ENCODE assay signal across 11 cellular contexts in the genomic region with DNA sequence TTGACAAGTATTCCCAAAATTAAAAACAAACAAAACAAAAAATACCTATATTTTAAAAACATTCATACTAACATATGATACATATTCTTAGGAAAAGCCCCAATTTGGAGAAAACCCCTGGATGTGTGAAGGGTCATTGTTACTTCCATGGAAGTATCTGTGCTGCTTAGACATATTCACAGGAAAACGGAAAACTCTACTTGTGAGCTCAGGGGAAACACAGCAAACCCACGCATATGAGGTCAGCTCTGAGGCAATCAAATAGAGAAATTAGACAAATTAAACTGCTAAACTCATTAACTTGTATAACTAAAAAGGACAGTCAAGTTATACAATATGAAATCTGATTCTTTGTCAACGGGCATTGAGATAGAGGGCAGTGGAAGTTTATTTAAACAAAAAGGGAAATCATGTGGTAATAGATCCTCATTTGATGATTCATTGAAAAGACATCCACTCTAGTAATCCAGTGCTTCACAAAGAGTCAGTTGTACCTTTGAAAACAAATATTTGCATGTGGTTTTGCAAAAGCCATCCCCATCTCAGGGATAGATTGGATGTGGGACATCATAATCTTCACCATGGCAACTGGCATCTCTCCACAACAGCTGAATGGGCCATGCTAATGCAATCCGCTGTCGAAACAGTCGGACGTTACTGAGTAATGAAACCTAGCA.
DNase-seq lines count a peak whose midpoint lies in the region; ATAC-seq and TF ChIP-seq lines count a peak whose summit lies in the region.
"Had no signal": no experiment of that assay in that cellular context is flagged by ENCODE, and none has a peak within 500 bp of the region (broad histone marks: within the 10 kb centered on the region; RNA-seq: fewer than 3 reads in every experiment).

No MANE protein-coding gene starts in this region.

- H3K4me1 ChIP-seq in OCI-LY7 (ENCODE audit: insufficient read depth, low read length, poor library complexity, severe bottlenecking) (no peaks in the 10 kb centered on the region), vagina (no peaks in the 10 kb centered on the region)

- no peak overlapping the region for H3K4me3 ChIP-seq in kidney epithelial cell (ENCODE audit: low read depth, low read length)
- H3K4me3 ChIP-seq in OCI-LY7 (ENCODE audit: low read depth, low read length, poor library complexity, severe bottlenecking) = no peak overlapping the region
- H3K4me3 ChIP-seq in vagina = no peak overlapping the region
- H3K4me3 ChIP-seq: thoracic aorta had no signal

- ATAC-seq in omental fat pad (ENCODE audit: low FRiP score) (no peak), GM21619 (IDR thresholded peaks at IDR 0.05; ENCODE audit: unreplicated experiment) (no peak)
- ATAC-seq: activated CD8-positive, alpha-beta T cell treated with anti-CD3 and anti-CD28 coated beads, Interleukin-2, amount 10 ng/mL, durations not matched to agents 7 days and 5 days had no signal

- TF ChIP-seq POLR2A in vagina (IDR thresholded peaks at IDR 0.05) = no peak

- no peaks in the 10 kb centered on the region for H3K9me2 ChIP-seq in OCI-LY7 (ENCODE audit: insufficient read depth, low read length)

- no peaks in the 10 kb centered on the region for H3K36me3 ChIP-seq in kidney epithelial cell (ENCODE audit: control insufficient read depth, insufficient read depth, low read length)
- H3K36me3 ChIP-seq in OCI-LY7 (ENCODE audit: insufficient read depth, low read length) = no peaks in the 10 kb centered on the region
- no peaks in the 10 kb centered on the region for H3K36me3 ChIP-seq in vagina
- H3K36me3 ChIP-seq: thoracic aorta had no signal

- CTCF ChIA-PET in OCI-LY7 (lab: Charles Lee; ENCODE audit: unreplicated experiment) = no interaction called here

- no peak overlapping the region for H3K4me2 ChIP-seq in OCI-LY7 (ENCODE audit: low read length)

- peak; percentile 84 for DNase-seq in COR-L47 (lab: John Stamatoyannopoulos, UW)
- peak; percentile 40 to 74 for DNase-seq in NCI-H187 (lab: John Stamatoyannopoulos, UW)
- DNase-seq in SW480 (ENCODE audit: low spot score) = peak; percentile 96
- DNase-seq in kidney epithelial cell (ENCODE audit: low read depth) = peak; percentile 71
- no peak for DNase-seq in omental fat pad (ENCODE audit: low spot score)
- no peak for DNase-seq in OCI-LY7 (ENCODE audit: low spot score)
- DNase-seq in vagina (ENCODE audit: extremely low spot score in 2 of 2) = no peak
- DNase-seq: activated CD8-positive, alpha-beta T cell treated with anti-CD3 and anti-CD28 coated beads, Interleukin-2, amount 10 ng/mL, durations not matched to agents 7 days and 5 days; NCI-H2227 treated with DMSO at 0.1 percent for 48 hours had no signal

- H3K27ac ChIP-seq in OCI-LY7 (ENCODE audit: low read depth, low read length, poor library complexity, severe bottlenecking) (no peak overlapping the region), vagina (no peak overlapping the region)
- H3K27ac ChIP-seq: thoracic aorta had no signal

- H3K9me3 ChIP-seq in OCI-LY7 (ENCODE audit: low read length) = no peaks in the 10 kb centered on the region
- no peaks in the 10 kb centered on the region for H3K9me3 ChIP-seq in vagina
- H3K9me3 ChIP-seq: thoracic aorta had no signal

- no peaks in the 10 kb centered on the region for H3K79me2 ChIP-seq in OCI-LY7 (ENCODE audit: insufficient read depth, low read depth, low read length)

- no peak overlapping the region for H2AFZ ChIP-seq in OCI-LY7 (ENCODE audit: low read length)

- H4K20me1 ChIP-seq in OCI-LY7 (ENCODE audit: insufficient read depth, low read length) = no peaks in the 10 kb centered on the region

- no TSS peak for BruUV-seq in OCI-LY7 (replicated peaks; lab: Mats Ljungman, UMichigan)

- POLR2A ChIA-PET in OCI-LY7 (lab: Charles Lee) = no interaction called here

- H3K27me3 ChIP-seq in kidney epithelial cell (ENCODE audit: control insufficient read depth, insufficient read depth, low read length) (no peaks in the 10 kb centered on the region), vagina (no peaks in the 10 kb centered on the region)

- TF ChIP-seq CTCF in kidney epithelial cell (IDR thresholded peaks at IDR 0.05; ENCODE audit: insufficient read depth, low read length, poor library complexity, severe bottlenecking) = no peak
- TF ChIP-seq CTCF in omental fat pad (IDR thresholded peaks at IDR 0.05) = no peak
- TF ChIP-seq CTCF in OCI-LY7 (conservative IDR thresholded peaks at IDR 0.05; ENCODE audit: low read length) = no peak
- TF ChIP-seq CTCF in vagina (IDR thresholded peaks at IDR 0.05) = no peak

- intact Hi-C loops in OCI-LY7 (cut with micrococcal nuclease; ENCODE audit: unreplicated experiment) (no loop called here), vagina (cut with DNase I) (no loop called here)

Comparison
In these comparisons a context has a peak if more than half of its experiments do, and no peak if none do; other contexts are left out.
1. DNase-seq: peak in COR-L47 (single experiment), NCI-H187 (2 of 2), SW480 (single experiment) and kidney epithelial cell (single experiment); none in omental fat pad (single experiment), OCI-LY7 (single experiment) and vagina (0 of 2).